Comparison of ENCODE assay signal across 1 cellular context in the genomic region with DNA sequence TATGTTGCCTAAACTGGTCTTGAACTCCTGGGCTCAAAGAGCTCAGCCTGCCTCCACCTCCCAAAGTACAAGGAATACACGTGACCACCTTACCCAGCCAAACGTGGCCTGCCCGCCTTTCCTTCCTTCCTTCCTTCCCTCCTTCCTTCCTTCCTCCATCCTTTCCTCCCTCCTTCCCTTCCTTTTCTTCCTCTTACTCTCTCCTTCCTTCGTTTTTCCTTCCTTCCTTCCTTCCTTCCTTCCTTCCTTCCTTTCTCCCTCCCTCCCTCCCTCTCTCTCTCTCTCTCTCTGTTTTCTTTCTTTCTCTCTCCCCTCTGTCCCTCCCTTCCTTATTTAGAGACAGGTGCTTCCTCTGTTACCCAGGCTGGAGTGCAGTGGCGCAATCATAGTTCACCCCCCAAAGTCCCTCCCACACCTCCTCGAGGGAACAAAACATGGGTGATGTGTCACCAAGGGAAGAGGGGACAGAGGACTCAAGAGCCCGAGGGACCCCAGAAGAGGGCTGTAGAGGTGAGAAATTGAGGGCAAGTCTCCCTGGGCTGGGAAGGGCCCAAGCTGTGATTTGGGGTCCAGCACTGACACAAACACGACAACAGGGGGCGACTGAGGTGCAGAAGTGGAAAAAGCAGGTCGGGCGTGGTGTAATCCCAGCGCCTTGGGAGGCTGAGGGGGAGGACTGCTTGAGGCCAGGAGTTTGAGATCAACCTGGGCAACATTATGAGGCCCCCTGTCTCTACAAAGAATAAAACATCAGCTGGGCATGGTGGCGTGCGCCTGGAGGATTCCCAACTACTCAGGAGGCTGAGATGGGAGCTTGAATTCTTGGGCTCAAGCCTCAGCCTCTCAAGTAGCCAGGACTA.
TF ChIP-seq lines count a peak whose summit lies in the region.

No MANE protein-coding gene starts in this region.

TF ChIP-seq in K562, 482 proteins besides CTCF, POLR2A, EP300 and RAD21 (continued from another document and continues in another):
- TF ChIP-seq, protein P1, sequence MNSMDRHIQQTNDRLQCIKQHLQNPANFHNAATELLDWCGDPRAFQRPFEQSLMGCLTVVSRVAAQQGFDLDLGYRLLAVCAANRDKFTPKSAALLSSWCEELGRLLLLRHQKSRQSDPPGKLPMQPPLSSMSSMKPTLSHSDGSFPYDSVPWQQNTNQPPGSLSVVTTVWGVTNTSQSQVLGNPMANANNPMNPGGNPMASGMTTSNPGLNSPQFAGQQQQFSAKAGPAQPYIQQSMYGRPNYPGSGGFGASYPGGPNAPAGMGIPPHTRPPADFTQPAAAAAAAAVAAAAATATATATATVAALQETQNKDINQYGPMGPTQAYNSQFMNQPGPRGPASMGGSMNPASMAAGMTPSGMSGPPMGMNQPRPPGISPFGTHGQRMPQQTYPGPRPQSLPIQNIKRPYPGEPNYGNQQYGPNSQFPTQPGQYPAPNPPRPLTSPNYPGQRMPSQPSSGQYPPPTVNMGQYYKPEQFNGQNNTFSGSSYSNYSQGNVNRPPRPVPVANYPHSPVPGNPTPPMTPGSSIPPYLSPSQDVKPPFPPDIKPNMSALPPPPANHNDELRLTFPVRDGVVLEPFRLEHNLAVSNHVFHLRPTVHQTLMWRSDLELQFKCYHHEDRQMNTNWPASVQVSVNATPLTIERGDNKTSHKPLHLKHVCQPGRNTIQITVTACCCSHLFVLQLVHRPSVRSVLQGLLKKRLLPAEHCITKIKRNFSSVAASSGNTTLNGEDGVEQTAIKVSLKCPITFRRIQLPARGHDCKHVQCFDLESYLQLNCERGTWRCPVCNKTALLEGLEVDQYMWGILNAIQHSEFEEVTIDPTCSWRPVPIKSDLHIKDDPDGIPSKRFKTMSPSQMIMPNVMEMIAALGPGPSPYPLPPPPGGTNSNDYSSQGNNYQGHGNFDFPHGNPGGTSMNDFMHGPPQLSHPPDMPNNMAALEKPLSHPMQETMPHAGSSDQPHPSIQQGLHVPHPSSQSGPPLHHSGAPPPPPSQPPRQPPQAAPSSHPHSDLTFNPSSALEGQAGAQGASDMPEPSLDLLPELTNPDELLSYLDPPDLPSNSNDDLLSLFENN (IDR thresholded peaks at IDR 0.05; ENCODE audit: low read depth in 2 of 2, low read length in 2 of 2) = no peak
- TF ChIP-seq ZNF232 (CRISPR knock-in tag; IDR thresholded peaks at IDR 0.05) (no peak), MYNN (IDR thresholded peaks at IDR 0.05) (peak; percentile 60; the same call in 1 of the 2 replicates), MYNN (CRISPR knock-in tag; IDR thresholded peaks at IDR 0.05) (no peak), RCOR1 (IDR thresholded peaks at IDR 0.05; ENCODE audit: borderline replicate concordance in 1 of 2, low read depth in 2 of 2, low read length in 2 of 2) (peak in 1 of 2 experiments; percentile 82; a peak in 2 of 4 replicates), ZNF586 (CRISPR knock-in tag; conservative IDR thresholded peaks at IDR 0.05) (no peak), SMARCA5 (IDR thresholded peaks at IDR 0.05) (no peak), L3MBTL2 (IDR thresholded peaks at IDR 0.05) (peak; percentile 58; the same call in 1 of the 2 replicates), LCOR (CRISPR knock-in tag; IDR thresholded peaks at IDR 0.05) (peak; percentile 39; the same call in 1 of the 2 replicates), BACH1 (tag; IDR thresholded peaks at IDR 0.05) (no peak), FIP1L1 (IDR thresholded peaks at IDR 0.05; ENCODE audit: low read depth, low read length, poor library complexity, severe bottlenecking) (no peak), PRMT5 (CRISPR knock-in tag; IDR thresholded peaks at IDR 0.05) (no peak), ATF1 (CRISPR knock-in tag; IDR thresholded peaks at IDR 0.05) (no peak), ATF1 (tag; IDR thresholded peaks at IDR 0.05) (no peak), MCM2 (IDR thresholded peaks at IDR 0.05; ENCODE audit: low read depth) (no peak), ZBTB7A (IDR thresholded peaks at IDR 0.05; ENCODE audit: borderline replicate concordance, control insufficient read depth, low read depth, low read length) (no peak), ZBTB17 (CRISPR knock-in tag; IDR thresholded peaks at IDR 0.05) (no peak), NR4A1 (CRISPR knock-in tag; IDR thresholded peaks at IDR 0.05) (no peak), NR4A1 (tag; IDR thresholded peaks at IDR 0.05) (no peak), NUFIP1 (IDR thresholded peaks at IDR 0.05; ENCODE audit: partially characterized antibody) (no peak), EZH2 (IDR thresholded peaks at IDR 0.05; ENCODE audit: borderline replicate concordance, low read depth, low read length) (no peak), HDAC1 (IDR thresholded peaks at IDR 0.05) (0 out of 4 replicates have a peak, but pooled peaks of 1 of the 2 experiments have one; percentile 8), KHSRP (IDR thresholded peaks at IDR 0.05) (no peak), ZFP36 (IDR thresholded peaks at IDR 0.05; ENCODE audit: low read depth, low read length, partially characterized antibody) (peak; percentile 20), PYGO2 (tag; IDR thresholded peaks at IDR 0.05) (no peak), FOXA1 (IDR thresholded peaks at IDR 0.05; ENCODE audit: borderline replicate concordance) (no peak), DDX20 (tag; IDR thresholded peaks at IDR 0.05; ENCODE audit: low read depth) (no peak), FOXP1 (CRISPR knock-in tag; IDR thresholded peaks at IDR 0.05) (no peak), MYC (IDR thresholded peaks at IDR 0.05; ENCODE audit: low read depth, low read length) (peak; percentile 47; the same call in 1 of the 2 replicates), MYC (CRISPR knock-in tag; IDR thresholded peaks at IDR 0.05; ENCODE audit: borderline replicate concordance, low read depth) (no peak), TFAM (CRISPR knock-in tag; conservative IDR thresholded peaks at IDR 0.05) (no peak), POLR2B (IDR thresholded peaks at IDR 0.05; ENCODE audit: low read depth, partially characterized antibody) (peak; percentile 20), JUND (IDR thresholded peaks at IDR 0.05; ENCODE audit: borderline replicate concordance, low read depth, low read length) (peak; percentile 54), JUND (tag; IDR thresholded peaks at IDR 0.05; ENCODE audit: borderline replicate concordance, low read depth, low read length) (no peak; the same call in 2 of the 3 replicates), CREBBP (IDR thresholded peaks at IDR 0.05; ENCODE audit: low read depth, low read length) (no peak), PHF21A (IDR thresholded peaks at IDR 0.05; ENCODE audit: borderline replicate concordance, low read depth) (0 out of 2 replicates have a peak, but pooled peaks have one; percentile 33), ZNF12 (CRISPR knock-in tag; IDR thresholded peaks at IDR 0.05) (no peak), NFE2L1 (tag; IDR thresholded peaks at IDR 0.05; ENCODE audit: borderline replicate concordance, low read depth) (no peak)
- TF ChIP-seq, protein P2, sequence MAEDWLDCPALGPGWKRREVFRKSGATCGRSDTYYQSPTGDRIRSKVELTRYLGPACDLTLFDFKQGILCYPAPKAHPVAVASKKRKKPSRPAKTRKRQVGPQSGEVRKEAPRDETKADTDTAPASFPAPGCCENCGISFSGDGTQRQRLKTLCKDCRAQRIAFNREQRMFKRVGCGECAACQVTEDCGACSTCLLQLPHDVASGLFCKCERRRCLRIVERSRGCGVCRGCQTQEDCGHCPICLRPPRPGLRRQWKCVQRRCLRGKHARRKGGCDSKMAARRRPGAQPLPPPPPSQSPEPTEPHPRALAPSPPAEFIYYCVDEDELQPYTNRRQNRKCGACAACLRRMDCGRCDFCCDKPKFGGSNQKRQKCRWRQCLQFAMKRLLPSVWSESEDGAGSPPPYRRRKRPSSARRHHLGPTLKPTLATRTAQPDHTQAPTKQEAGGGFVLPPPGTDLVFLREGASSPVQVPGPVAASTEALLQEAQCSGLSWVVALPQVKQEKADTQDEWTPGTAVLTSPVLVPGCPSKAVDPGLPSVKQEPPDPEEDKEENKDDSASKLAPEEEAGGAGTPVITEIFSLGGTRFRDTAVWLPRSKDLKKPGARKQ (CRISPR knock-in tag; IDR thresholded peaks at IDR 0.05) = no peak
- TF ChIP-seq, protein P3, sequence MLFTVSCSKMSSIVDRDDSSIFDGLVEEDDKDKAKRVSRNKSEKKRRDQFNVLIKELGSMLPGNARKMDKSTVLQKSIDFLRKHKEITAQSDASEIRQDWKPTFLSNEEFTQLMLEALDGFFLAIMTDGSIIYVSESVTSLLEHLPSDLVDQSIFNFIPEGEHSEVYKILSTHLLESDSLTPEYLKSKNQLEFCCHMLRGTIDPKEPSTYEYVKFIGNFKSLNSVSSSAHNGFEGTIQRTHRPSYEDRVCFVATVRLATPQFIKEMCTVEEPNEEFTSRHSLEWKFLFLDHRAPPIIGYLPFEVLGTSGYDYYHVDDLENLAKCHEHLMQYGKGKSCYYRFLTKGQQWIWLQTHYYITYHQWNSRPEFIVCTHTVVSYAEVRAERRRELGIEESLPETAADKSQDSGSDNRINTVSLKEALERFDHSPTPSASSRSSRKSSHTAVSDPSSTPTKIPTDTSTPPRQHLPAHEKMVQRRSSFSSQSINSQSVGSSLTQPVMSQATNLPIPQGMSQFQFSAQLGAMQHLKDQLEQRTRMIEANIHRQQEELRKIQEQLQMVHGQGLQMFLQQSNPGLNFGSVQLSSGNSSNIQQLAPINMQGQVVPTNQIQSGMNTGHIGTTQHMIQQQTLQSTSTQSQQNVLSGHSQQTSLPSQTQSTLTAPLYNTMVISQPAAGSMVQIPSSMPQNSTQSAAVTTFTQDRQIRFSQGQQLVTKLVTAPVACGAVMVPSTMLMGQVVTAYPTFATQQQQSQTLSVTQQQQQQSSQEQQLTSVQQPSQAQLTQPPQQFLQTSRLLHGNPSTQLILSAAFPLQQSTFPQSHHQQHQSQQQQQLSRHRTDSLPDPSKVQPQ (CRISPR knock-in tag; IDR thresholded peaks at IDR 0.05; ENCODE audit: borderline replicate concordance) = no peak
- TF ChIP-seq, protein P4, sequence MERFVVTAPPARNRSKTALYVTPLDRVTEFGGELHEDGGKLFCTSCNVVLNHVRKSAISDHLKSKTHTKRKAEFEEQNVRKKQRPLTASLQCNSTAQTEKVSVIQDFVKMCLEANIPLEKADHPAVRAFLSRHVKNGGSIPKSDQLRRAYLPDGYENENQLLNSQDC (CRISPR knock-in tag; IDR thresholded peaks at IDR 0.05) = no peak
- TF ChIP-seq, protein P5, sequence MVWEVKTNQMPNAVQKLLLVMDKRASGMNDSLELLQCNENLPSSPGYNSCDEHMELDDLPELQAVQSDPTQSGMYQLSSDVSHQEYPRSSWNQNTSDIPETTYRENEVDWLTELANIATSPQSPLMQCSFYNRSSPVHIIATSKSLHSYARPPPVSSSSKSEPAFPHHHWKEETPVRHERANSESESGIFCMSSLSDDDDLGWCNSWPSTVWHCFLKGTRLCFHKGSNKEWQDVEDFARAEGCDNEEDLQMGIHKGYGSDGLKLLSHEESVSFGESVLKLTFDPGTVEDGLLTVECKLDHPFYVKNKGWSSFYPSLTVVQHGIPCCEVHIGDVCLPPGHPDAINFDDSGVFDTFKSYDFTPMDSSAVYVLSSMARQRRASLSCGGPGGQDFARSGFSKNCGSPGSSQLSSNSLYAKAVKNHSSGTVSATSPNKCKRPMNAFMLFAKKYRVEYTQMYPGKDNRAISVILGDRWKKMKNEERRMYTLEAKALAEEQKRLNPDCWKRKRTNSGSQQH (CRISPR knock-in tag; IDR thresholded peaks at IDR 0.05) = peak; percentile 55; the same call in 1 of the 2 replicates
- TF ChIP-seq, protein P6, sequence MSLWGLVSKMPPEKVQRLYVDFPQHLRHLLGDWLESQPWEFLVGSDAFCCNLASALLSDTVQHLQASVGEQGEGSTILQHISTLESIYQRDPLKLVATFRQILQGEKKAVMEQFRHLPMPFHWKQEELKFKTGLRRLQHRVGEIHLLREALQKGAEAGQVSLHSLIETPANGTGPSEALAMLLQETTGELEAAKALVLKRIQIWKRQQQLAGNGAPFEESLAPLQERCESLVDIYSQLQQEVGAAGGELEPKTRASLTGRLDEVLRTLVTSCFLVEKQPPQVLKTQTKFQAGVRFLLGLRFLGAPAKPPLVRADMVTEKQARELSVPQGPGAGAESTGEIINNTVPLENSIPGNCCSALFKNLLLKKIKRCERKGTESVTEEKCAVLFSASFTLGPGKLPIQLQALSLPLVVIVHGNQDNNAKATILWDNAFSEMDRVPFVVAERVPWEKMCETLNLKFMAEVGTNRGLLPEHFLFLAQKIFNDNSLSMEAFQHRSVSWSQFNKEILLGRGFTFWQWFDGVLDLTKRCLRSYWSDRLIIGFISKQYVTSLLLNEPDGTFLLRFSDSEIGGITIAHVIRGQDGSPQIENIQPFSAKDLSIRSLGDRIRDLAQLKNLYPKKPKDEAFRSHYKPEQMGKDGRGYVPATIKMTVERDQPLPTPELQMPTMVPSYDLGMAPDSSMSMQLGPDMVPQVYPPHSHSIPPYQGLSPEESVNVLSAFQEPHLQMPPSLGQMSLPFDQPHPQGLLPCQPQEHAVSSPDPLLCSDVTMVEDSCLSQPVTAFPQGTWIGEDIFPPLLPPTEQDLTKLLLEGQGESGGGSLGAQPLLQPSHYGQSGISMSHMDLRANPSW (CRISPR knock-in tag; IDR thresholded peaks at IDR 0.05) = 0 out of 2 replicates have a peak, but pooled peaks have one; percentile 61
- TF ChIP-seq, protein P7, sequence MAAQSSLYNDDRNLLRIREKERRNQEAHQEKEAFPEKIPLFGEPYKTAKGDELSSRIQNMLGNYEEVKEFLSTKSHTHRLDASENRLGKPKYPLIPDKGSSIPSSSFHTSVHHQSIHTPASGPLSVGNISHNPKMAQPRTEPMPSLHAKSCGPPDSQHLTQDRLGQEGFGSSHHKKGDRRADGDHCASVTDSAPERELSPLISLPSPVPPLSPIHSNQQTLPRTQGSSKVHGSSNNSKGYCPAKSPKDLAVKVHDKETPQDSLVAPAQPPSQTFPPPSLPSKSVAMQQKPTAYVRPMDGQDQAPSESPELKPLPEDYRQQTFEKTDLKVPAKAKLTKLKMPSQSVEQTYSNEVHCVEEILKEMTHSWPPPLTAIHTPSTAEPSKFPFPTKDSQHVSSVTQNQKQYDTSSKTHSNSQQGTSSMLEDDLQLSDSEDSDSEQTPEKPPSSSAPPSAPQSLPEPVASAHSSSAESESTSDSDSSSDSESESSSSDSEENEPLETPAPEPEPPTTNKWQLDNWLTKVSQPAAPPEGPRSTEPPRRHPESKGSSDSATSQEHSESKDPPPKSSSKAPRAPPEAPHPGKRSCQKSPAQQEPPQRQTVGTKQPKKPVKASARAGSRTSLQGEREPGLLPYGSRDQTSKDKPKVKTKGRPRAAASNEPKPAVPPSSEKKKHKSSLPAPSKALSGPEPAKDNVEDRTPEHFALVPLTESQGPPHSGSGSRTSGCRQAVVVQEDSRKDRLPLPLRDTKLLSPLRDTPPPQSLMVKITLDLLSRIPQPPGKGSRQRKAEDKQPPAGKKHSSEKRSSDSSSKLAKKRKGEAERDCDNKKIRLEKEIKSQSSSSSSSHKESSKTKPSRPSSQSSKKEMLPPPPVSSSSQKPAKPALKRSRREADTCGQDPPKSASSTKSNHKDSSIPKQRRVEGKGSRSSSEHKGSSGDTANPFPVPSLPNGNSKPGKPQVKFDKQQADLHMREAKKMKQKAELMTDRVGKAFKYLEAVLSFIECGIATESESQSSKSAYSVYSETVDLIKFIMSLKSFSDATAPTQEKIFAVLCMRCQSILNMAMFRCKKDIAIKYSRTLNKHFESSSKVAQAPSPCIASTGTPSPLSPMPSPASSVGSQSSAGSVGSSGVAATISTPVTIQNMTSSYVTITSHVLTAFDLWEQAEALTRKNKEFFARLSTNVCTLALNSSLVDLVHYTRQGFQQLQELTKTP (IDR thresholded peaks at IDR 0.05; ENCODE audit: low read depth in 1 of 2, partially characterized antibody in 2 of 2) = no peak
